Comparison of ENCODE assay signal across 1 cellular context in genomic region chr3:14846481-14846880, GRCh38.
TF ChIP-seq lines count a peak whose summit lies in the region.

No MANE protein-coding gene starts in this region.

TF ChIP-seq in H1, 55 proteins besides CTCF, POLR2A, EP300 and RAD21:
- TF ChIP-seq SIN3A (conservative IDR thresholded peaks at IDR 0.05 in 1 of 2, IDR thresholded peaks at IDR 0.05 in 1 of 2; ENCODE audit: low read depth in 1 of 2, low read length in 2 of 2): no peak
- no peak for TF ChIP-seq TEAD4 (IDR thresholded peaks at IDR 0.05; ENCODE audit: low read depth, low read length)
- no peak for TF ChIP-seq MAX (IDR thresholded peaks at IDR 0.05)
- TF ChIP-seq TBP (IDR thresholded peaks at IDR 0.05; ENCODE audit: low read depth, low read length): no peak
- TF ChIP-seq CREB1 (IDR thresholded peaks at IDR 0.05): no peak
- TF ChIP-seq USF2 (IDR thresholded peaks at IDR 0.05; ENCODE audit: low read length): no peak
